1 cellular context compared by ENCODE assay signal in the genomic region with DNA sequence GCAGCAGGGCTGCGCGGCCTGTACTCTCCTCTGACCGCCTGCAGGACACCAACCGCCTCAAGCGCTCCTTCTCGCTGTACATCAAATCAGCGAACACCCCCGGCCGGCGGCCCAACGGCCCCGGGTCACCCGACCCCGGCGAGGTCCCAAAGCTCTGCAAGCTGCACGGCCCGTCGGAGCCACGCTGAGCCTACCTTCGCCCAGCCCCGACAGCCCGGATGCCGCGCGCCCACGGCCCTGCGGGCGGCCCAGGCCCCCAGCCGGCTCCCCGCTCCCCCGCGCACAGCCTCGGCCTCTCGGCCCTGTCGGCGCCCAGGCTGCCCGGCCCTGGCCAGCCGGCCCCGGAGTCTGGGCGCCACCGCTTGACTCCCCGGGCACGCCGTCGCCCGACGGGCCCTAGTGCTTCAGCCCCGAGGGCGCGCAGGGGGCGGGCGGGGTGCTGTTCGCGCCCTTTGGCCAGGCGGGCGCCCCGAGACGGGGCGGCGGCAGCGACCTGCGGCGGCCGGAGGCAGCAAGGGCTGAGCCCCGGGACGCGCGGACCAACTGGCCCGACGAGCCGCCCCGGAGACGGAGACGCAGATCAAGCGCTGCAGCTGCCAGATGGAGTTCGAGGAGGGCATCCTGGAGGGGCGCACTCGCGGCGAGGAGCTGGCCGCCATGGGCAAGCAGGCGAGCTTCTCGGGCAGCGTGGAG.
TF ChIP-seq lines count a peak whose summit lies in the region.

No MANE protein-coding gene starts in this region.

TF ChIP-seq in K562, 482 proteins besides CTCF, POLR2A, EP300 and RAD21:
- TF ChIP-seq PHTF2 (CRISPR knock-in tag; IDR thresholded peaks at IDR 0.05) (no peak), MTA3 (IDR thresholded peaks at IDR 0.05; ENCODE audit: borderline replicate concordance) (no peak), LCOR (CRISPR knock-in tag; IDR thresholded peaks at IDR 0.05) (no peak), ZNF3 (CRISPR knock-in tag; IDR thresholded peaks at IDR 0.05) (no peak), TSC22D4 (tag; IDR thresholded peaks at IDR 0.05) (no peak), RBFOX2 (IDR thresholded peaks at IDR 0.05; ENCODE audit: low read depth, low read length) (peak; percentile 42; the same call in 1 of the 2 replicates), POLR2G (IDR thresholded peaks at IDR 0.05; ENCODE audit: low read depth, low read length) (peak; percentile 39; the same call in 1 of the 2 replicates), ZNF75A (CRISPR knock-in tag; IDR thresholded peaks at IDR 0.05) (no peak), ELF2 (CRISPR knock-in tag; IDR thresholded peaks at IDR 0.05) (no peak)
